1 cellular context compared by ENCODE assay signal in the genomic region with DNA sequence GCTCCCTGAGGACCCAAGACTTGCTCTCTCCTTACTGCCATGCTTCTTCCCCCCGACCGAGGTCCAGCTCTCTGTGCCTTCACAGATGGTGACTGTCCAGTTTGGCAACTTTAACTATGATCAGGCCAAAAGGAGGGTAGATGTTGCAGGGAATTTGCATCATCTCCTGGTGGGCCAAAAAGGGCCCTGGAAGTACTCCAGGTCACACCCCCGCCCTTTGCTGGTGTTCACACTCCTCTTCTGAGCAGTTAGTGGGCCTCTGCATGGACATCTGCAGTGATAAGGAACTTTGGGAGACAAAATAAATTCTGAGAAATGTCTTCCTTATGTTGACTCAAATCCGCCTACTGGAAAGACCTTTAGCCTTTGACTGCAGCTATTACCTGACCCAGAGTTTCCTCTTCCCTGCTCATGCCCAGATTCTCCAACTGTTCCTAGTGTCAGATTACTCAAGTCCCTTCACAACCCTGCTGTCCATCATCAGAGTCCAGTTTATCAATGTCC.
TF ChIP-seq lines count a peak whose summit lies in the region.

No MANE protein-coding gene starts in this region.

TF ChIP-seq in K562, 482 proteins besides CTCF, POLR2A, EP300 and RAD21 (continued from another document and continues in another):
- TF ChIP-seq, protein P1, sequence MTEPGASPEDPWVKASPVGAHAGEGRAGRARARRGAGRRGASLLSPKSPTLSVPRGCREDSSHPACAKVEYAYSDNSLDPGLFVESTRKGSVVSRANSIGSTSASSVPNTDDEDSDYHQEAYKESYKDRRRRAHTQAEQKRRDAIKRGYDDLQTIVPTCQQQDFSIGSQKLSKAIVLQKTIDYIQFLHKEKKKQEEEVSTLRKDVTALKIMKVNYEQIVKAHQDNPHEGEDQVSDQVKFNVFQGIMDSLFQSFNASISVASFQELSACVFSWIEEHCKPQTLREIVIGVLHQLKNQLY (CRISPR knock-in tag; conservative IDR thresholded peaks at IDR 0.05), result no peak
- TF ChIP-seq SIX5 (IDR thresholded peaks at IDR 0.05; ENCODE audit: borderline replicate concordance in 1 of 2, insufficient read depth in 1 of 2, low read depth in 1 of 2, low read length in 2 of 2), result no peak
- TF ChIP-seq NRF1 (conservative IDR thresholded peaks at IDR 0.05 in 1 of 2, IDR thresholded peaks at IDR 0.05 in 1 of 2), result peak; percentile 71 to 76
- TF ChIP-seq SMARCA4 (IDR thresholded peaks at IDR 0.05), result peak; percentile 64; the same call in 1 of the 2 replicates
- TF ChIP-seq, protein P2, sequence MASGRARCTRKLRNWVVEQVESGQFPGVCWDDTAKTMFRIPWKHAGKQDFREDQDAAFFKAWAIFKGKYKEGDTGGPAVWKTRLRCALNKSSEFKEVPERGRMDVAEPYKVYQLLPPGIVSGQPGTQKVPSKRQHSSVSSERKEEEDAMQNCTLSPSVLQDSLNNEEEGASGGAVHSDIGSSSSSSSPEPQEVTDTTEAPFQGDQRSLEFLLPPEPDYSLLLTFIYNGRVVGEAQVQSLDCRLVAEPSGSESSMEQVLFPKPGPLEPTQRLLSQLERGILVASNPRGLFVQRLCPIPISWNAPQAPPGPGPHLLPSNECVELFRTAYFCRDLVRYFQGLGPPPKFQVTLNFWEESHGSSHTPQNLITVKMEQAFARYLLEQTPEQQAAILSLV (tag; IDR thresholded peaks at IDR 0.05), result 0 out of 2 replicates have a peak, but pooled peaks have one; percentile 34
- TF ChIP-seq TAF7 (tag; IDR thresholded peaks at IDR 0.05), result 0 out of 2 replicates have a peak, but pooled peaks have one; percentile 32
- TF ChIP-seq, protein P3, sequence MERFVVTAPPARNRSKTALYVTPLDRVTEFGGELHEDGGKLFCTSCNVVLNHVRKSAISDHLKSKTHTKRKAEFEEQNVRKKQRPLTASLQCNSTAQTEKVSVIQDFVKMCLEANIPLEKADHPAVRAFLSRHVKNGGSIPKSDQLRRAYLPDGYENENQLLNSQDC (CRISPR knock-in tag; IDR thresholded peaks at IDR 0.05), result no peak
- TF ChIP-seq SAFB (IDR thresholded peaks at IDR 0.05; ENCODE audit: borderline replicate concordance, low read depth, low read length), result no peak
- no peak for TF ChIP-seq MEF2A (IDR thresholded peaks at IDR 0.05; ENCODE audit: control insufficient read depth, low read depth, low read length)
- no peak for TF ChIP-seq HNRNPL (IDR thresholded peaks at IDR 0.05; ENCODE audit: low read depth, low read length)
- peak; percentile 80 for TF ChIP-seq L3MBTL2 (IDR thresholded peaks at IDR 0.05)
- TF ChIP-seq ILK (tag; IDR thresholded peaks at IDR 0.05; ENCODE audit: borderline replicate concordance, low read depth), result no peak
- no peak for TF ChIP-seq ARHGAP35 (IDR thresholded peaks at IDR 0.05; ENCODE audit: partially characterized antibody)
- TF ChIP-seq ZNF274 (IDR thresholded peaks at IDR 0.05; ENCODE audit: borderline replicate concordance, low read depth, low read length), result no peak
- TF ChIP-seq KLF16 (IDR thresholded peaks at IDR 0.05), result no peak; the same call in 1 of the 2 replicates
- TF ChIP-seq ZKSCAN1 (IDR thresholded peaks at IDR 0.05; ENCODE audit: low read depth, low read length), result peak; percentile 14; the same call in 1 of the 2 replicates
- TF ChIP-seq ETS2 (tag; IDR thresholded peaks at IDR 0.05; ENCODE audit: borderline replicate concordance, poor library complexity, severe bottlenecking), result no peak
- no peak for TF ChIP-seq SIN3B (IDR thresholded peaks at IDR 0.05; ENCODE audit: low read depth)
- TF ChIP-seq STAT5B (CRISPR knock-in tag; IDR thresholded peaks at IDR 0.05), result no peak
- TF ChIP-seq, protein P4, sequence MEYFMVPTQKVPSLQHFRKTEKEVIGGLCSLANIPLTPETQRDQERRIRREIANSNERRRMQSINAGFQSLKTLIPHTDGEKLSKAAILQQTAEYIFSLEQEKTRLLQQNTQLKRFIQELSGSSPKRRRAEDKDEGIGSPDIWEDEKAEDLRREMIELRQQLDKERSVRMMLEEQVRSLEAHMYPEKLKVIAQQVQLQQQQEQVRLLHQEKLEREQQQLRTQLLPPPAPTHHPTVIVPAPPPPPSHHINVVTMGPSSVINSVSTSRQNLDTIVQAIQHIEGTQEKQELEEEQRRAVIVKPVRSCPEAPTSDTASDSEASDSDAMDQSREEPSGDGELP (CRISPR knock-in tag; IDR thresholded peaks at IDR 0.05; ENCODE audit: borderline replicate concordance), result no peak
- no peak for TF ChIP-seq ESRRB (CRISPR knock-in tag; IDR thresholded peaks at IDR 0.05; ENCODE audit: borderline replicate concordance)
- no peak for TF ChIP-seq ZNF212 (CRISPR knock-in tag; IDR thresholded peaks at IDR 0.05)
- TF ChIP-seq, protein P5, sequence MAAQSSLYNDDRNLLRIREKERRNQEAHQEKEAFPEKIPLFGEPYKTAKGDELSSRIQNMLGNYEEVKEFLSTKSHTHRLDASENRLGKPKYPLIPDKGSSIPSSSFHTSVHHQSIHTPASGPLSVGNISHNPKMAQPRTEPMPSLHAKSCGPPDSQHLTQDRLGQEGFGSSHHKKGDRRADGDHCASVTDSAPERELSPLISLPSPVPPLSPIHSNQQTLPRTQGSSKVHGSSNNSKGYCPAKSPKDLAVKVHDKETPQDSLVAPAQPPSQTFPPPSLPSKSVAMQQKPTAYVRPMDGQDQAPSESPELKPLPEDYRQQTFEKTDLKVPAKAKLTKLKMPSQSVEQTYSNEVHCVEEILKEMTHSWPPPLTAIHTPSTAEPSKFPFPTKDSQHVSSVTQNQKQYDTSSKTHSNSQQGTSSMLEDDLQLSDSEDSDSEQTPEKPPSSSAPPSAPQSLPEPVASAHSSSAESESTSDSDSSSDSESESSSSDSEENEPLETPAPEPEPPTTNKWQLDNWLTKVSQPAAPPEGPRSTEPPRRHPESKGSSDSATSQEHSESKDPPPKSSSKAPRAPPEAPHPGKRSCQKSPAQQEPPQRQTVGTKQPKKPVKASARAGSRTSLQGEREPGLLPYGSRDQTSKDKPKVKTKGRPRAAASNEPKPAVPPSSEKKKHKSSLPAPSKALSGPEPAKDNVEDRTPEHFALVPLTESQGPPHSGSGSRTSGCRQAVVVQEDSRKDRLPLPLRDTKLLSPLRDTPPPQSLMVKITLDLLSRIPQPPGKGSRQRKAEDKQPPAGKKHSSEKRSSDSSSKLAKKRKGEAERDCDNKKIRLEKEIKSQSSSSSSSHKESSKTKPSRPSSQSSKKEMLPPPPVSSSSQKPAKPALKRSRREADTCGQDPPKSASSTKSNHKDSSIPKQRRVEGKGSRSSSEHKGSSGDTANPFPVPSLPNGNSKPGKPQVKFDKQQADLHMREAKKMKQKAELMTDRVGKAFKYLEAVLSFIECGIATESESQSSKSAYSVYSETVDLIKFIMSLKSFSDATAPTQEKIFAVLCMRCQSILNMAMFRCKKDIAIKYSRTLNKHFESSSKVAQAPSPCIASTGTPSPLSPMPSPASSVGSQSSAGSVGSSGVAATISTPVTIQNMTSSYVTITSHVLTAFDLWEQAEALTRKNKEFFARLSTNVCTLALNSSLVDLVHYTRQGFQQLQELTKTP (IDR thresholded peaks at IDR 0.05; ENCODE audit: low read depth in 1 of 2, partially characterized antibody in 2 of 2), result no peak
- no peak for TF ChIP-seq ZNF184 (CRISPR knock-in tag; IDR thresholded peaks at IDR 0.05)
- no peak for TF ChIP-seq EZH2 (IDR thresholded peaks at IDR 0.05; ENCODE audit: borderline replicate concordance, low read depth, low read length)
- TF ChIP-seq MXI1 (IDR thresholded peaks at IDR 0.05; ENCODE audit: low read depth, low read length), result no peak
- TF ChIP-seq, protein P6, sequence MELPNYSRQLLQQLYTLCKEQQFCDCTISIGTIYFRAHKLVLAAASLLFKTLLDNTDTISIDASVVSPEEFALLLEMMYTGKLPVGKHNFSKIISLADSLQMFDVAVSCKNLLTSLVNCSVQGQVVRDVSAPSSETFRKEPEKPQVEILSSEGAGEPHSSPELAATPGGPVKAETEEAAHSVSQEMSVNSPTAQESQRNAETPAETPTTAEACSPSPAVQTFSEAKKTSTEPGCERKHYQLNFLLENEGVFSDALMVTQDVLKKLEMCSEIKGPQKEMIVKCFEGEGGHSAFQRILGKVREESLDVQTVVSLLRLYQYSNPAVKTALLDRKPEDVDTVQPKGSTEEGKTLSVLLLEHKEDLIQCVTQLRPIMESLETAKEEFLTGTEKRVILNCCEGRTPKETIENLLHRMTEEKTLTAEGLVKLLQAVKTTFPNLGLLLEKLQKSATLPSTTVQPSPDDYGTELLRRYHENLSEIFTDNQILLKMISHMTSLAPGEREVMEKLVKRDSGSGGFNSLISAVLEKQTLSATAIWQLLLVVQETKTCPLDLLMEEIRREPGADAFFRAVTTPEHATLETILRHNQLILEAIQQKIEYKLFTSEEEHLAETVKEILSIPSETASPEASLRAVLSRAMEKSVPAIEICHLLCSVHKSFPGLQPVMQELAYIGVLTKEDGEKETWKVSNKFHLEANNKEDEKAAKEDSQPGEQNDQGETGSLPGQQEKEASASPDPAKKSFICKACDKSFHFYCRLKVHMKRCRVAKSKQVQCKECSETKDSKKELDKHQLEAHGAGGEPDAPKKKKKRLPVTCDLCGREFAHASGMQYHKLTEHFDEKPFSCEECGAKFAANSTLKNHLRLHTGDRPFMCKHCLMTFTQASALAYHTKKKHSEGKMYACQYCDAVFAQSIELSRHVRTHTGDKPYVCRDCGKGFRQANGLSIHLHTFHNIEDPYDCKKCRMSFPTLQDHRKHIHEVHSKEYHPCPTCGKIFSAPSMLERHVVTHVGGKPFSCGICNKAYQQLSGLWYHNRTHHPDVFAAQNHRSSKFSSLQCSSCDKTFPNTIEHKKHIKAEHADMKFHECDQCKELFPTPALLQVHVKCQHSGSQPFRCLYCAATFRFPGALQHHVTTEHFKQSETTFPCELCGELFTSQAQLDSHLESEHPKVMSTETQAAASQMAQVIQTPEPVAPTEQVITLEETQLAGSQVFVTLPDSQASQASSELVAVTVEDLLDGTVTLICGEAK (IDR thresholded peaks at IDR 0.05), result peak; percentile 40; the same call in 1 of the 2 replicates
- TF ChIP-seq, protein P6 (CRISPR knock-in tag; IDR thresholded peaks at IDR 0.05), result no peak
- TF ChIP-seq FUS (optimal IDR thresholded peaks at IDR 0.05; ENCODE audit: low read depth, low read length), result no peak
- TF ChIP-seq ZC3H4 (CRISPR knock-in tag; IDR thresholded peaks at IDR 0.05; ENCODE audit: borderline replicate concordance), result no peak
- peak; percentile 41; the same call in 1 of the 2 replicates for TF ChIP-seq FOSL1 (tag; conservative IDR thresholded peaks at IDR 0.05)
- TF ChIP-seq ZNF263 (CRISPR knock-in tag; IDR thresholded peaks at IDR 0.05; ENCODE audit: borderline replicate concordance), result no peak
- TF ChIP-seq PHTF2 (CRISPR knock-in tag; IDR thresholded peaks at IDR 0.05), result no peak
- TF ChIP-seq ZNF12 (CRISPR knock-in tag; IDR thresholded peaks at IDR 0.05), result no peak
- TF ChIP-seq CBFB (CRISPR knock-in tag; IDR thresholded peaks at IDR 0.05), result no peak
- no peak; the same call in 1 of the 2 replicates for TF ChIP-seq SMARCE1 (IDR thresholded peaks at IDR 0.05)
- TF ChIP-seq ARNT (IDR thresholded peaks at IDR 0.05), result no peak
- no peak for TF ChIP-seq RAD51 (IDR thresholded peaks at IDR 0.05; ENCODE audit: borderline replicate concordance, low read depth)
- TF ChIP-seq POLR2H (tag; IDR thresholded peaks at IDR 0.05; ENCODE audit: low read depth), result peak; percentile 92
- TF ChIP-seq ETV1 (tag; conservative IDR thresholded peaks at IDR 0.05; ENCODE audit: low read depth), result peak; percentile 76
- TF ChIP-seq JUN (IDR thresholded peaks at IDR 0.05; ENCODE audit: borderline replicate concordance, low read depth, low read length), result peak; percentile 61; the same call in 1 of the 2 replicates
- no peak for TF ChIP-seq JUN (CRISPR knock-in tag; IDR thresholded peaks at IDR 0.05; ENCODE audit: borderline replicate concordance)
- TF ChIP-seq DACH1 (IDR thresholded peaks at IDR 0.05; ENCODE audit: partially characterized antibody), result no peak
- TF ChIP-seq, protein P7, sequence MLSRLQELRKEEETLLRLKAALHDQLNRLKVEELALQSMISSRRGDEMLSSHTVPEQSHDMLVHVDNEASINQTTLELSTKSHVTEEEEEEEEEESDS (CRISPR knock-in tag; IDR thresholded peaks at IDR 0.05), result no peak
- TF ChIP-seq SAFB2 (IDR thresholded peaks at IDR 0.05; ENCODE audit: borderline replicate concordance, low read depth, low read length, severe bottlenecking), result no peak
- TF ChIP-seq TCF3 (CRISPR knock-in tag; IDR thresholded peaks at IDR 0.05), result 0 out of 2 replicates have a peak, but pooled peaks have one; percentile 25
- no peak for TF ChIP-seq MYNN (IDR thresholded peaks at IDR 0.05)
- TF ChIP-seq MYNN (CRISPR knock-in tag; IDR thresholded peaks at IDR 0.05), result no peak
